10 cellular contexts compared by ENCODE assay signal in the genomic region with DNA sequence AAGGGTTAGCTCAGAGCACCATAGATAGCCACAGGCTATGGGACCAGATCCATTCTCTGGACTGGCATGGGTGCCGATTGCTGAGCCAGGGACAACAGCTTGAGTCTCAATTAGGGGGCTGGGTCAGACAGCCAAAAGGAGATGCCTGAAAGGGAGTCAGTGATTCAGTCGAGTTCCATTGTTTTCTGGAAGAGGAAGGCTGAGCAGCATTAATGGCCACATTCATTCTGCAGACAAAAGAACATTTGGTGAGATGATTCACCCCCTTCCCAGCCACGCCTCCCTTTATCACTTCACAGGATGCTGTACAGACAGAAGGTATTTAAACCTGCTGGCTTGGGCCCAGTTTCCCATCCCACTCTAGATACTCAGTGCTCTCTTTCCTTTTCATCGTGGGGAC.
DNase-seq lines count a peak whose midpoint lies in the region; ATAC-seq and TF ChIP-seq lines count a peak whose summit lies in the region.
"Had no signal": no experiment of that assay in that cellular context is flagged by ENCODE, and none has a peak within 500 bp of the region (broad histone marks: within the 10 kb centered on the region; RNA-seq: fewer than 3 reads in every experiment).

No MANE protein-coding gene starts in this region.

- H3K27ac ChIP-seq in Panc1 (ENCODE audit: low read length), result no peak overlapping the region

- no peaks in the 10 kb centered on the region for H3K4me1 Mint-ChIP-seq in activated T-cell treated with anti-CD3 and anti-CD28 coated beads, Interleukin-2, amount 50 U/mL, for 4 hours (ENCODE audit: low read depth)

- H3K9me3 ChIP-seq in Panc1 (ENCODE audit: control insufficient read depth, insufficient read depth, low read depth, low read length), result no peaks in the 10 kb centered on the region

- intact Hi-C loops in Panc1 (cut with micrococcal nuclease; ENCODE audit: unreplicated experiment), result no loop called here

- H3K36me3 ChIP-seq in Panc1 (ENCODE audit: control insufficient read depth, insufficient read depth, low read length), result no peaks in the 10 kb centered on the region

- H3K4me1 ChIP-seq in Panc1 (ENCODE audit: control insufficient read depth, insufficient read depth, low read length), result no peaks in the 10 kb centered on the region

- peak; percentile 95 for DNase-seq in EH (ENCODE audit: low read depth)
- no peak for DNase-seq in Panc1 (ENCODE audit: low read depth, low spot score)
- DNase-seq in foreskin melanocyte, result peak; percentile 85
- peak; percentile 97 for DNase-seq in pons (ENCODE audit: low spot score)
- DNase-seq in activated T-cell treated with anti-CD3 and anti-CD28 coated beads, Interleukin-2, amount 50 U/mL, for 4 hours, result no peak
- DNase-seq in activated CD4-positive, alpha-beta T cell treated with anti-CD3 and anti-CD28 coated beads for 1 hour, result no peak
- DNase-seq: activated effector memory CD4-positive, alpha-beta T cell treated with Interleukin-2 at 50 U/mL for 16 hours; NCI-H1105 had no signal

- CTCF ChIA-PET in Panc1 (lab: Charles Lee), result no interaction called here

- H3K9me3 Mint-ChIP-seq in activated T-cell treated with anti-CD3 and anti-CD28 coated beads, Interleukin-2, amount 50 U/mL, for 4 hours, result no peaks in the 10 kb centered on the region

- POLR2A ChIA-PET in Panc1 (lab: Charles Lee), result no interaction called here

- TF ChIP-seq CTCF in Panc1 (IDR thresholded peaks at IDR 0.05), result no peak

- H3K4me3 Mint-ChIP-seq in activated T-cell treated with anti-CD3 and anti-CD28 coated beads, Interleukin-2, amount 50 U/mL, for 4 hours, result no peak overlapping the region

- no peak overlapping the region for H3K4me3 ChIP-seq in Panc1 (ENCODE audit: low read depth in 2 of 2, low read length in 2 of 2)

- H3K27me3 ChIP-seq in Panc1 (ENCODE audit: control insufficient read depth, insufficient read depth, low read length), result no peaks in the 10 kb centered on the region

- no peaks in the 10 kb centered on the region for H3K36me3 Mint-ChIP-seq in activated T-cell treated with anti-CD3 and anti-CD28 coated beads, Interleukin-2, amount 50 U/mL, for 4 hours (ENCODE audit: insufficient read depth)

- no peaks in the 10 kb centered on the region for H3K27me3 Mint-ChIP-seq in activated T-cell treated with anti-CD3 and anti-CD28 coated beads, Interleukin-2, amount 50 U/mL, for 4 hours (ENCODE audit: low read depth)

- no TSS peak for BruUV-seq in Panc1 (replicated peaks; lab: Mats Ljungman, UMichigan)

- ATAC-seq in Panc1 (peak; percentile 59; the same call in 1 of the 2 replicates), HG03354 (IDR thresholded peaks at IDR 0.05; ENCODE audit: poor library complexity, severe bottlenecking, unreplicated experiment) (no peak)
- ATAC-seq in activated T-cell treated with anti-CD3 and anti-CD28 coated beads, Interleukin-2, amount 50 U/mL, for 4 hours, result no peak
- ATAC-seq in activated CD4-positive, CD25-positive, alpha-beta regulatory T cell treated with anti-CD3 and anti-CD28 coated beads, Interleukin-2, amount 50 U/mL, for 24 hours, result no peak

- in situ Hi-C loops in Panc1 (cut with HindIII; ENCODE audit: low pct_unique_long_range_greater_than_20kb, low sequenced_read_pairs), result no loop called here

Comparison
In these comparisons a context has a peak if more than half of its experiments do, and no peak if none do; other contexts are left out.
1. DNase-seq: peak in EH (single experiment), foreskin melanocyte (single experiment) and pons (single experiment); none in Panc1 (single experiment), activated T-cell treated with anti-CD3 and anti-CD28 coated beads, Interleukin-2, amount 50 U/mL, for 4 hours (single experiment) and activated CD4-positive, alpha-beta T cell treated with anti-CD3 and anti-CD28 coated beads for 1 hour (single experiment).